ENCODE assay signal across 27 cellular contexts in genomic region chr3:161268601-161269000, GRCh38. TPM values are rescaled to one million over a fixed set of nuclear protein-coding genes. Genes with fewer than 3 reads are reported as not detected.
DNase-seq lines count a peak whose midpoint lies in the region; ATAC-seq, FAIRE-seq and TF ChIP-seq lines count a peak whose summit lies in the region.
"Had no signal": no experiment of that assay in that cellular context is flagged by ENCODE, and none has a peak within 500 bp of the region (broad histone marks: within the 10 kb centered on the region; RNA-seq: fewer than 3 reads in every experiment).

No MANE protein-coding gene starts in this region.

- H3K4me3 Mint-ChIP-seq in Calu3 (ENCODE audit: low read depth, unreplicated experiment) (no peak overlapping the region), H9 (no peak overlapping the region)
- H3K4me3 Mint-ChIP-seq: CD4-positive, CD25-positive, alpha-beta regulatory T cell had no signal

- no peaks in the 10 kb centered on the region for H3K27me3 Mint-ChIP-seq in Calu3 (ENCODE audit: unreplicated experiment)
- H3K27me3 Mint-ChIP-seq in H9 (ENCODE audit: low read depth) = no peaks in the 10 kb centered on the region
- H3K27me3 Mint-ChIP-seq: CD4-positive, CD25-positive, alpha-beta regulatory T cell had no signal

- CTCF ChIA-PET in Calu3 (lab: Charles Lee) = interaction anchor here (1.7 kb wide), 1 partner anchor 152 kb away, joined by 5 read pairs; no protein-coding TSS in a partner anchor

- H2AK5ac ChIP-seq in H9 (ENCODE audit: insufficient read length, low read length) = no peak overlapping the region
- H2AK5ac ChIP-seq in trophoblast cell (ENCODE audit: low read length) = no peak overlapping the region

- H2BK5ac ChIP-seq in H9 (ENCODE audit: insufficient read length, low read length) = no peak overlapping the region
- no peak overlapping the region for H2BK5ac ChIP-seq in trophoblast cell (ENCODE audit: low read depth, low read length, poor library complexity)

- H3K4me2 ChIP-seq in H9 (ENCODE audit: insufficient read depth, insufficient read length, low read length) (no peak overlapping the region), trophoblast cell (ENCODE audit: low read length) (peak overlapping the region; percentile 43)
- H3K4me2 ChIP-seq: BLaER1 had no signal

- H3K4ac ChIP-seq in H9 (ENCODE audit: low read depth, low read length) = no peak overlapping the region
- H3K4ac ChIP-seq in trophoblast cell (ENCODE audit: low read depth, low read length) = no peak overlapping the region

- H3K56ac ChIP-seq in H9 (ENCODE audit: insufficient read length, low read depth, low read length) = no peak overlapping the region

- H3K27ac Mint-ChIP-seq in Calu3 (ENCODE audit: unreplicated experiment) (peak overlapping the region; percentile 73), H9 (peak overlapping the region in 2 of 3 experiments; percentile 2 to 7; a peak in 1 of 7 replicates)

- H3K9me3 ChIP-seq in H9 (ENCODE audit: control insufficient read depth, low read depth, low read length) = no peaks in the 10 kb centered on the region
- no peaks in the 10 kb centered on the region for H3K9me3 ChIP-seq in trophoblast cell (ENCODE audit: insufficient read depth, low read depth, low read length)
- H3K9me3 ChIP-seq in MG63 = peaks cover 25% of the 10 kb centered on the region

- H2BK15ac ChIP-seq in H9 (ENCODE audit: low read depth, low read length) = no peak overlapping the region

- intact Hi-C loops in Calu3 (cut with micrococcal nuclease; ENCODE audit: unreplicated experiment) = no loop called here
- intact Hi-C loops in posterior cingulate gyrus (cut with DNase I) = no loop called here

- no peak for TF ChIP-seq CTCF in Calu3 (IDR thresholded peaks at IDR 0.05; ENCODE audit: unreplicated experiment)
- no peak for TF ChIP-seq CTCF in H9 (conservative IDR thresholded peaks at IDR 0.05)
- no peak for TF ChIP-seq CTCF in bronchial epithelial cell (IDR thresholded peaks at IDR 0.05; ENCODE audit: insufficient read depth, low read length, severe bottlenecking)

- peaks cover 36% of the 10 kb centered on the region for H3K4me1 Mint-ChIP-seq in Calu3 (ENCODE audit: low read depth, unreplicated experiment)
- peaks cover 0 to 3% of the 10 kb centered on the region in 2 experiments; a peak in 1 of 4 replicates for H3K4me1 Mint-ChIP-seq in H9

- no CpG with 5 or more reads among the region's 3 CpGs for WGBS in H9 (ENCODE audit: extremely low coverage, insufficient read length, low lambda C conversion rate)
- no CpG with 5 or more reads among the region's 3 CpGs for WGBS in trophoblast cell (ENCODE audit: extremely low coverage, insufficient coverage, insufficient read length)

- H3K23ac ChIP-seq in H9 (ENCODE audit: insufficient read length, low read depth, low read length) = no peak overlapping the region
- H3K23ac ChIP-seq in trophoblast cell (ENCODE audit: low read length) = no peak overlapping the region

- no peaks in the 10 kb centered on the region for H3K27me3 ChIP-seq in H9 (ENCODE audit: insufficient read depth, low read length)
- no peaks in the 10 kb centered on the region for H3K27me3 ChIP-seq in bronchial epithelial cell (ENCODE audit: control insufficient read depth, insufficient read depth, low read length)
- H3K27me3 ChIP-seq in trophoblast cell (ENCODE audit: insufficient read depth, low read length) = no peaks in the 10 kb centered on the region
- H3K27me3 ChIP-seq in MG63 = no peaks in the 10 kb centered on the region
- H3K27me3 ChIP-seq: BLaER1 had no signal

- no peak overlapping the region for H3K4me3 ChIP-seq in bronchial epithelial cell (ENCODE audit: low read depth, low read length)
- H3K4me3 ChIP-seq in trophoblast cell (ENCODE audit: low read depth, low read length) = no peak overlapping the region
- H3K4me3 ChIP-seq in MG63 = no peak overlapping the region
- H3K4me3 ChIP-seq: BLaER1 had no signal

- ATAC-seq in GM21367 (IDR thresholded peaks at IDR 0.05; ENCODE audit: unreplicated experiment) = no peak
- ATAC-seq: Panc1 had no signal

- peaks cover 2% of the 10 kb centered on the region for H3K36me3 ChIP-seq in bronchial epithelial cell (ENCODE audit: control insufficient read depth, insufficient read depth, low read length)
- peaks cover 0 to 2% of the 10 kb centered on the region in 2 experiments for H3K36me3 ChIP-seq in trophoblast cell (ENCODE audit: control insufficient read depth in 1 of 2, insufficient read depth in 2 of 2, low read length in 2 of 2)
- H3K36me3 ChIP-seq in MG63 = peaks cover 51% of the 10 kb centered on the region

- no peak overlapping the region for H4K5ac ChIP-seq in H9 (ENCODE audit: insufficient read length, low read depth, low read length)

- H2BK20ac ChIP-seq in H9 (ENCODE audit: low read depth, low read length, poor library complexity, severe bottlenecking) = no peak overlapping the region

- H3K4me1 ChIP-seq in H9 (ENCODE audit: insufficient read depth, low read length) (no peaks in the 10 kb centered on the region), trophoblast cell (ENCODE audit: control insufficient read depth in 1 of 2, insufficient read depth in 2 of 2, low read length in 2 of 2) (peaks cover 7 to 10% of the 10 kb centered on the region in 2 experiments)
- H3K4me1 ChIP-seq: BLaER1 had no signal

- DNase-seq in Calu3 (peak; percentile 70), H9 (no peak), bronchial epithelial cell (ENCODE audit: low read depth) (peak; percentile 35), trophoblast cell (peak; percentile 9 to 33), MG63 (no peak), posterior cingulate gyrus (no peak)
- DNase-seq: CD4-positive, CD25-positive, alpha-beta regulatory T cell; DMS79; EL; GF-D8; KG1; MM.1S; NCI-H1048; NCI-H1436; NCI-H187; NCI-H2081 treated with DMSO at 0.1 percent for 48 hours; NCI-H2171; NCI-H345; NCI-H524 treated with DMSO at 0.1 percent for 48 hours; NCI-H774; SHP77 treated with DMSO at 0.1 percent for 48 hours; T-helper 1 cell had no signal

- no peak for FAIRE-seq in bronchial epithelial cell (lab: Jason Lieb, UNC)
- FAIRE-seq: A204.1, GM12891 had no signal

- no peak overlapping the region for H4K91ac ChIP-seq in H9 (ENCODE audit: insufficient read length, low read depth, low read length)
- H4K91ac ChIP-seq in trophoblast cell (ENCODE audit: low read depth, low read length) = peak overlapping the region; percentile 62

- H3K36me3 Mint-ChIP-seq in Calu3 (ENCODE audit: insufficient read depth, unreplicated experiment) (peaks cover 14% of the 10 kb centered on the region), H9 (ENCODE audit: insufficient read depth in 1 of 3, low read depth in 3 of 3) (peaks cover 12 to 21% (median 14%) of the 10 kb centered on the region in 3 experiments)

- H3K18ac ChIP-seq in H9 (ENCODE audit: insufficient read length, low read depth, low read length) (no peak overlapping the region), trophoblast cell (ENCODE audit: low read length) (no peak overlapping the region)

- H3K27ac ChIP-seq in H9 (ENCODE audit: insufficient read length, low read depth, low read length) = no peak overlapping the region
- peak overlapping the region; percentile 75 for H3K27ac ChIP-seq in trophoblast cell (ENCODE audit: low read depth, low read length)
- H3K27ac ChIP-seq: BLaER1 had no signal

- no peaks in the 10 kb centered on the region for H3K79me2 ChIP-seq in H9 (ENCODE audit: insufficient read depth, low read length)
- no peaks in the 10 kb centered on the region for H3K79me2 ChIP-seq in trophoblast cell (ENCODE audit: control insufficient read depth, insufficient read depth, low read length, poor library complexity)

- H2BK12ac ChIP-seq in H9 (ENCODE audit: insufficient read length, low read depth, low read length) (no peak overlapping the region), trophoblast cell (ENCODE audit: low read length) (no peak overlapping the region)

- no peak overlapping the region for H2AFZ ChIP-seq in H9 (ENCODE audit: low read length)
- no peak overlapping the region for H2AFZ ChIP-seq in trophoblast cell (ENCODE audit: insufficient read depth, low read length, poor library complexity)

- H4K12ac ChIP-seq in trophoblast cell (ENCODE audit: low read depth, low read length) = no peak overlapping the region

- H3K14ac ChIP-seq in H9 (ENCODE audit: insufficient read depth, low read length) (no peak overlapping the region), trophoblast cell (ENCODE audit: low read length) (peak overlapping the region; percentile 44)

- no peak overlapping the region for H2BK120ac ChIP-seq in H9 (ENCODE audit: low read depth, low read length, poor library complexity, severe bottlenecking)
- H2BK120ac ChIP-seq in trophoblast cell (ENCODE audit: insufficient read depth, low read length, poor library complexity) = peak overlapping the region; percentile 38

- H3K23me2 ChIP-seq in H9 (ENCODE audit: insufficient read length, low read depth, low read length, poor library complexity, severe bottlenecking) = no peaks in the 10 kb centered on the region

- no peak overlapping the region for H3T11ph ChIP-seq in H9 (ENCODE audit: low read length)

- H3K9ac ChIP-seq in H9 (ENCODE audit: extremely low read depth, insufficient read length, low read length) (no peak overlapping the region), trophoblast cell (ENCODE audit: low read length) (no peak overlapping the region)
- H3K9ac ChIP-seq: BLaER1 had no signal

- H3K9me3 Mint-ChIP-seq in Calu3 (ENCODE audit: low read depth, unreplicated experiment) (peaks cover 4% of the 10 kb centered on the region), H9 (peaks cover 6 to 7% of the 10 kb centered on the region in 2 experiments; a peak in 2 of 5 replicates)

- no peaks in the 10 kb centered on the region for H4K20me1 ChIP-seq in H9 (ENCODE audit: control insufficient read depth, insufficient read depth, insufficient read length)
- H4K20me1 ChIP-seq: BLaER1 had no signal

- no TSS peak for BruUV-seq in Calu3 (replicated peaks; lab: Mats Ljungman, UMichigan)

- H3K79me1 ChIP-seq in H9 (ENCODE audit: insufficient read depth, low read depth, low read length, poor library complexity, severe bottlenecking) = no peaks in the 10 kb centered on the region
- H3K79me1 ChIP-seq in trophoblast cell (ENCODE audit: low read length) = peaks cover 3% of the 10 kb centered on the region

- H4K8ac ChIP-seq in H9 (replicated peaks; ENCODE audit: insufficient read length, low read depth, low read length) (no peak overlapping the region), trophoblast cell (ENCODE audit: low read depth, low read length) (peak overlapping the region; percentile 19)

RNA-seq across cellular contexts. Expression of gene NMD3, which starts 47.5 kb away (rescaled TPM):
- 90.7 and 104 TPM in 2 replicates for total RNA-seq in Calu3 (2022)
- total RNA-seq in H9 (2021) = 55.5 and 55.6 TPM in 2 replicates
- total RNA-seq in bronchial epithelial cell = 65.2 and 153 TPM in 2 replicates
- 49.5 and 51.2 TPM in 2 replicates for polyA plus RNA-seq in trophoblast cell (2013)
- total RNA-seq in MG63 (2014; rRNA removed; shearing (Covaris generic); ENCODE audit: low replicate concordance) = 52.0 and 72.4 TPM in 2 replicates

Comparison
In these comparisons a context has a peak if more than half of its experiments do, and no peak if none do; other contexts are left out.
1. DNase-seq: peak in Calu3 (single experiment), bronchial epithelial cell (single experiment) and trophoblast cell (2 of 2); none in H9 (single experiment), MG63 (single experiment) and posterior cingulate gyrus (0 of 10).